1 cellular context compared by ENCODE assay signal in genomic region chr16:85335584-85336492, GRCh38.
TF ChIP-seq lines count a peak whose summit lies in the region.

No MANE protein-coding gene starts in this region.

TF ChIP-seq in SK-N-SH treated with all-trans-retinoic acid at 6 μM for 48 hours, 23 proteins besides CTCF, POLR2A, EP300 and RAD21 (continued from another document):
- TF ChIP-seq PATZ1 (CRISPR knock-in tag; IDR thresholded peaks at IDR 0.05; ENCODE audit: borderline replicate concordance) = no peak
- no peak for TF ChIP-seq ZNF565 (CRISPR knock-in tag; conservative IDR thresholded peaks at IDR 0.05; ENCODE audit: low read depth)
- no peak for TF ChIP-seq RARB (CRISPR knock-in tag; IDR thresholded peaks at IDR 0.05)
TF ChIP-seq in SK-N-SH treated with all-trans-retinoic acid at 6 μM for 48 hours: peak in this region for 0.
